8 cellular contexts compared by ENCODE assay signal in the genomic region with DNA sequence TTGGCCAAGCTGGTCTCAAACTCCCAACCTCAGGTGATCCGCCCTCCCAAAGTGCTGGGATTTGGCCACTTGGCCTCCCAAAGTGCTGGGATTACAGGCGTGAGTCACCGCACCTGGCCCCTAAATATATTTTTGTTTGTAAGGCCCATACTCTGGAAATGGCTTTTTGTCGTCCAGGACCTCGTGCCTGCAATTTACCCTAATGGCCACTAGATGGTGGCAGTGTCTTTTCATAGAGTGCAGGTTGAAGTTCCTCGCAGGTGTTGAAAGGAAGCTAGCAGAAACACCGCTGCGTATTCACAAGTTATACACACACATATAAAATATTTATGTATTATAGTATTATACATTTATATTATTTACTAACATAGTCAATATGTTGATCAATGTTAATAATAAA.
DNase-seq lines count a peak whose midpoint lies in the region; ATAC-seq and TF ChIP-seq lines count a peak whose summit lies in the region.

No MANE protein-coding gene starts in this region.

- no peaks in the 10 kb centered on the region for H3K9me3 ChIP-seq in SK-N-SH

- no peak overlapping the region for H3K27ac Mint-ChIP-seq in progenitor cell of endocrine pancreas
- H3K27ac Mint-ChIP-seq in activated T-helper 1 cell treated with anti-CD3 and anti-CD28 coated beads, Interleukin-12 subunit alpha, Interleukin-12 subunit beta, Interleukin-2, Interleukin-4 antibody, amounts not matched to agents 30 ng/mL and 10 ng/mL and 1 ng/mL, durations not matched to agents 14 hours and 24 hours and 36 hours, result no peak overlapping the region

- no peaks in the 10 kb centered on the region for H3K9me2 ChIP-seq in SK-N-SH

- H3K36me3 ChIP-seq in SK-N-SH (replicated peaks in 1 of 2; ENCODE audit: control insufficient read depth in 1 of 2, insufficient read depth in 2 of 2, low read length in 1 of 2) (no peaks in the 10 kb centered on the region), brain microvascular endothelial cell (replicated peaks) (no peaks in the 10 kb centered on the region)

- no peak overlapping the region for H3K4me3 Mint-ChIP-seq in progenitor cell of endocrine pancreas (ENCODE audit: low read depth)
- no peak overlapping the region for H3K4me3 Mint-ChIP-seq in activated T-helper 1 cell treated with anti-CD3 and anti-CD28 coated beads, Interleukin-12 subunit alpha, Interleukin-12 subunit beta, Interleukin-2, Interleukin-4 antibody, amounts not matched to agents 30 ng/mL and 10 ng/mL and 1 ng/mL, durations not matched to agents 14 hours and 24 hours and 36 hours

- TF ChIP-seq RAD21 in SK-N-SH (IDR thresholded peaks at IDR 0.05; ENCODE audit: low read length), result peak; percentile 58

- no peak for TF ChIP-seq EP300 in SK-N-SH (IDR thresholded peaks at IDR 0.05; ENCODE audit: borderline replicate concordance in 1 of 2, low read depth in 1 of 2, low read length in 1 of 2)

- 67% methylated on average over 8 of the region's 8 CpGs for WGBS in SK-N-SH (ENCODE audit: low lambda C conversion rate)

- ATAC-seq in SK-N-SH treated with all-trans-retinoic acid at 6 μM for 48 hours, result no peak
- no peak for ATAC-seq in HG03196 (IDR thresholded peaks at IDR 0.05; ENCODE audit: unreplicated experiment)

- in situ Hi-C loops in brain microvascular endothelial cell (cut with HindIII; ENCODE audit: low pct_ligation_motif_present, low sequenced_read_pairs), result no loop called here

- H3K27ac ChIP-seq in SK-N-SH (ENCODE audit: low read depth in 2 of 2, low read length in 1 of 2) (no peak overlapping the region), brain microvascular endothelial cell (no peak overlapping the region)

- no peaks in the 10 kb centered on the region for H3K27me3 ChIP-seq in SK-N-SH (ENCODE audit: insufficient read depth)
- no peaks in the 10 kb centered on the region for H3K27me3 ChIP-seq in brain microvascular endothelial cell (replicated peaks)

- no peaks in the 10 kb centered on the region for H3K36me3 Mint-ChIP-seq in progenitor cell of endocrine pancreas (ENCODE audit: insufficient read depth)
- no peaks in the 10 kb centered on the region for H3K36me3 Mint-ChIP-seq in activated T-helper 1 cell treated with anti-CD3 and anti-CD28 coated beads, Interleukin-12 subunit alpha, Interleukin-12 subunit beta, Interleukin-2, Interleukin-4 antibody, amounts not matched to agents 30 ng/mL and 10 ng/mL and 1 ng/mL, durations not matched to agents 14 hours and 24 hours and 36 hours (ENCODE audit: low read depth)

- H3K79me2 ChIP-seq in SK-N-SH (ENCODE audit: insufficient read depth), result no peaks in the 10 kb centered on the region

- no peak overlapping the region for H3K9ac ChIP-seq in SK-N-SH

- DNase-seq in SK-N-SH, result peak; percentile 36
- DNase-seq in brain microvascular endothelial cell, result peak; percentile 14
- DNase-seq in progenitor cell of endocrine pancreas (ENCODE audit: low spot score, unreplicated experiment), result no peak
- no peak for DNase-seq in activated T-helper 1 cell treated with anti-CD3 and anti-CD28 coated beads, Interleukin-12 subunit alpha, Interleukin-12 subunit beta, Interleukin-2, Interleukin-4 antibody, amounts not matched to agents 30 ng/mL and 10 ng/mL and 1 ng/mL, durations not matched to agents 14 hours and 24 hours and 36 hours (ENCODE audit: low spot score)
- DNase-seq in T-helper 1 cell, result no peak

- H3K4me1 Mint-ChIP-seq in progenitor cell of endocrine pancreas (ENCODE audit: low read depth), result peaks cover 4% of the 10 kb centered on the region
- H3K4me1 Mint-ChIP-seq in activated T-helper 1 cell treated with anti-CD3 and anti-CD28 coated beads, Interleukin-12 subunit alpha, Interleukin-12 subunit beta, Interleukin-2, Interleukin-4 antibody, amounts not matched to agents 30 ng/mL and 10 ng/mL and 1 ng/mL, durations not matched to agents 14 hours and 24 hours and 36 hours (ENCODE audit: low read depth), result no peaks in the 10 kb centered on the region

- no peaks in the 10 kb centered on the region for H3F3A ChIP-seq in SK-N-SH (replicated peaks; ENCODE audit: insufficient read depth)

- peaks cover 0 to 2% of the 10 kb centered on the region in 2 experiments; a peak in 1 of 4 replicates for H3K4me1 ChIP-seq in SK-N-SH (ENCODE audit: control insufficient read depth in 1 of 2, insufficient read depth in 2 of 2, low read depth in 1 of 2, low read length in 1 of 2)

- H3K9me3 Mint-ChIP-seq in progenitor cell of endocrine pancreas (ENCODE audit: low read depth), result peaks cover 6% of the 10 kb centered on the region
- no peaks in the 10 kb centered on the region for H3K9me3 Mint-ChIP-seq in activated T-helper 1 cell treated with anti-CD3 and anti-CD28 coated beads, Interleukin-12 subunit alpha, Interleukin-12 subunit beta, Interleukin-2, Interleukin-4 antibody, amounts not matched to agents 30 ng/mL and 10 ng/mL and 1 ng/mL, durations not matched to agents 14 hours and 24 hours and 36 hours

- POLR2A ChIA-PET in SK-N-SH (lab: Yijun Ruan, JAX), result no interaction called here

- no peak overlapping the region for H3K4me2 ChIP-seq in SK-N-SH

- CTCF ChIA-PET in SK-N-SH (lab: Yijun Ruan, JAX), result interaction anchor here (0.6 to 1.9 kb wide), 13 partner anchors 10 to 1637 kb away, joined by 3 to 4 read pairs (median 3); no protein-coding TSS in a partner anchor

- no peaks in the 10 kb centered on the region for H3K27me3 Mint-ChIP-seq in progenitor cell of endocrine pancreas
- H3K27me3 Mint-ChIP-seq in activated T-helper 1 cell treated with anti-CD3 and anti-CD28 coated beads, Interleukin-12 subunit alpha, Interleukin-12 subunit beta, Interleukin-2, Interleukin-4 antibody, amounts not matched to agents 30 ng/mL and 10 ng/mL and 1 ng/mL, durations not matched to agents 14 hours and 24 hours and 36 hours (ENCODE audit: insufficient read depth), result no peaks in the 10 kb centered on the region

- TF ChIP-seq CTCF in SK-N-SH (IDR thresholded peaks at IDR 0.05), result peak; percentile 67
- TF ChIP-seq CTCF in LNCAP (IDR thresholded peaks at IDR 0.05), result peak; percentile 82
- peak; percentile 79 for TF ChIP-seq CTCF in brain microvascular endothelial cell (IDR thresholded peaks at IDR 0.05; ENCODE audit: low read depth, low read length, missing control alignments)
- peak; percentile 62 for TF ChIP-seq CTCF in progenitor cell of endocrine pancreas (IDR thresholded peaks at IDR 0.05; ENCODE audit: unreplicated experiment)

- H2AFZ ChIP-seq in SK-N-SH (ENCODE audit: low read depth), result no peak overlapping the region

- no peaks in the 10 kb centered on the region for H4K20me1 ChIP-seq in SK-N-SH (ENCODE audit: insufficient read depth)

- intact Hi-C loops in activated T-helper 1 cell treated with anti-CD3 and anti-CD28 coated beads, Interleukin-12 subunit alpha, Interleukin-12 subunit beta, Interleukin-2, Interleukin-4 antibody, amounts not matched to agents 30 ng/mL and 10 ng/mL and 1 ng/mL, durations not matched to agents 14 hours and 24 hours and 36 hours (cut with micrococcal nuclease), result loop anchor here (5.0 kb wide), 1 partner anchor 1422 kb away; no protein-coding TSS in a partner anchor

- H3K4me3 ChIP-seq in SK-N-SH (ENCODE audit: low read depth in 2 of 2, low read length in 1 of 2) (no peak overlapping the region; a peak in 1 of 4 replicates), brain microvascular endothelial cell (ENCODE audit: low read depth, low read length) (no peak overlapping the region)

TF ChIP-seq in SK-N-SH, 30 proteins besides CTCF, POLR2A, EP300 and RAD21 (continues in another document):
- TF ChIP-seq FOXJ3 (CRISPR knock-in tag; IDR thresholded peaks at IDR 0.05), result no peak
- no peak; the same call in 1 of the 2 replicates for TF ChIP-seq SMC3 (IDR thresholded peaks at IDR 0.05; ENCODE audit: low read depth, low read length)
- TF ChIP-seq GATA2 (CRISPR knock-in tag; IDR thresholded peaks at IDR 0.05), result no peak
- no peak for TF ChIP-seq NFIC (IDR thresholded peaks at IDR 0.05; ENCODE audit: borderline replicate concordance)
- no peak for TF ChIP-seq MEF2A (IDR thresholded peaks at IDR 0.05; ENCODE audit: borderline replicate concordance, low read depth)
- TF ChIP-seq TEAD4 (IDR thresholded peaks at IDR 0.05; ENCODE audit: borderline replicate concordance, insufficient read depth), result no peak
- TF ChIP-seq, protein P1, sequence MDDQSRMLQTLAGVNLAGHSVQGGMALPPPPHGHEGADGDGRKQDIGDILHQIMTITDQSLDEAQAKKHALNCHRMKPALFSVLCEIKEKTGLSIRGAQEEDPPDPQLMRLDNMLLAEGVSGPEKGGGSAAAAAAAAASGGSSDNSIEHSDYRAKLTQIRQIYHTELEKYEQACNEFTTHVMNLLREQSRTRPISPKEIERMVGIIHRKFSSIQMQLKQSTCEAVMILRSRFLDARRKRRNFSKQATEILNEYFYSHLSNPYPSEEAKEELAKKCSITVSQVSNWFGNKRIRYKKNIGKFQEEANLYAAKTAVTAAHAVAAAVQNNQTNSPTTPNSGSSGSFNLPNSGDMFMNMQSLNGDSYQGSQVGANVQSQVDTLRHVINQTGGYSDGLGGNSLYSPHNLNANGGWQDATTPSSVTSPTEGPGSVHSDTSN (IDR thresholded peaks at IDR 0.05), result no peak
- no peak for TF ChIP-seq YY1 (IDR thresholded peaks at IDR 0.05; ENCODE audit: low read depth)

TF ChIP-seq in SK-N-SH treated with all-trans-retinoic acid at 6 μM for 48 hours, 23 proteins besides CTCF, POLR2A, EP300 and RAD21 (continues in another document):
- TF ChIP-seq ZNF70 (CRISPR knock-in tag; IDR thresholded peaks at IDR 0.05) (no peak), TCF4 (CRISPR knock-in tag; IDR thresholded peaks at IDR 0.05; ENCODE audit: borderline replicate concordance) (no peak), ARNTL (CRISPR knock-in tag; IDR thresholded peaks at IDR 0.05; ENCODE audit: borderline replicate concordance, low read depth) (no peak)
- TF ChIP-seq, protein P2, sequence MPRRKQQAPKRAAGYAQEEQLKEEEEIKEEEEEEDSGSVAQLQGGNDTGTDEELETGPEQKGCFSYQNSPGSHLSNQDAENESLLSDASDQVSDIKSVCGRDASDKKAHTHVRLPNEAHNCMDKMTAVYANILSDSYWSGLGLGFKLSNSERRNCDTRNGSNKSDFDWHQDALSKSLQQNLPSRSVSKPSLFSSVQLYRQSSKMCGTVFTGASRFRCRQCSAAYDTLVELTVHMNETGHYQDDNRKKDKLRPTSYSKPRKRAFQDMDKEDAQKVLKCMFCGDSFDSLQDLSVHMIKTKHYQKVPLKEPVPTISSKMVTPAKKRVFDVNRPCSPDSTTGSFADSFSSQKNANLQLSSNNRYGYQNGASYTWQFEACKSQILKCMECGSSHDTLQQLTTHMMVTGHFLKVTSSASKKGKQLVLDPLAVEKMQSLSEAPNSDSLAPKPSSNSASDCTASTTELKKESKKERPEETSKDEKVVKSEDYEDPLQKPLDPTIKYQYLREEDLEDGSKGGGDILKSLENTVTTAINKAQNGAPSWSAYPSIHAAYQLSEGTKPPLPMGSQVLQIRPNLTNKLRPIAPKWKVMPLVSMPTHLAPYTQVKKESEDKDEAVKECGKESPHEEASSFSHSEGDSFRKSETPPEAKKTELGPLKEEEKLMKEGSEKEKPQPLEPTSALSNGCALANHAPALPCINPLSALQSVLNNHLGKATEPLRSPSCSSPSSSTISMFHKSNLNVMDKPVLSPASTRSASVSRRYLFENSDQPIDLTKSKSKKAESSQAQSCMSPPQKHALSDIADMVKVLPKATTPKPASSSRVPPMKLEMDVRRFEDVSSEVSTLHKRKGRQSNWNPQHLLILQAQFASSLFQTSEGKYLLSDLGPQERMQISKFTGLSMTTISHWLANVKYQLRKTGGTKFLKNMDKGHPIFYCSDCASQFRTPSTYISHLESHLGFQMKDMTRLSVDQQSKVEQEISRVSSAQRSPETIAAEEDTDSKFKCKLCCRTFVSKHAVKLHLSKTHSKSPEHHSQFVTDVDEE (CRISPR knock-in tag; IDR thresholded peaks at IDR 0.05), result no peak

Comparison
In these comparisons a context has a peak if more than half of its experiments do, and no peak if none do; other contexts are left out.
1. DNase-seq: peak in SK-N-SH (single experiment) and brain microvascular endothelial cell (single experiment); none in progenitor cell of endocrine pancreas (single experiment), activated T-helper 1 cell treated with anti-CD3 and anti-CD28 coated beads, Interleukin-12 subunit alpha, Interleukin-12 subunit beta, Interleukin-2, Interleukin-4 antibody, amounts not matched to agents 30 ng/mL and 10 ng/mL and 1 ng/mL, durations not matched to agents 14 hours and 24 hours and 36 hours (single experiment) and T-helper 1 cell (0 of 5).
2. Peak in every context shown above with its lines, with median percentiles within 50 percentile points of each other: CTCF ChIP-seq.